Comparison of ENCODE assay signal across 11 cellular contexts in genomic region chr1:223031690-223032601, GRCh38.
DNase-seq lines count a peak whose midpoint lies in the region; ATAC-seq and TF ChIP-seq lines count a peak whose summit lies in the region.
"Had no signal": no experiment of that assay in that cellular context is flagged by ENCODE, and none has a peak within 500 bp of the region (broad histone marks: within the 10 kb centered on the region; RNA-seq: fewer than 3 reads in every experiment).

No MANE protein-coding gene starts in this region.

- intact Hi-C loops in left colon (cut with DNase I, micrococcal nuclease) = no loop called here

- peak; percentile 56 for ATAC-seq in left colon
- peak; percentile 40 to 97 for ATAC-seq in upper lobe of left lung (ENCODE audit: low FRiP score in 2 of 2)

- H3K27me3 ChIP-seq in upper lobe of left lung = no peaks in the 10 kb centered on the region

- no peaks in the 10 kb centered on the region for H3K36me3 ChIP-seq in upper lobe of left lung

- H3K27ac ChIP-seq in upper lobe of left lung = no peak overlapping the region

- H3K4me1 ChIP-seq in upper lobe of left lung = no peaks in the 10 kb centered on the region

- no peak for TF ChIP-seq EP300 in upper lobe of left lung (IDR thresholded peaks at IDR 0.05)

- WGBS in upper lobe of left lung, 2 donors = 77 to 96% methylated on average over 9 to 11 of the region's 11 CpGs

- H3K4me3 ChIP-seq in epithelial cell of esophagus (ENCODE audit: low read length) (no peak overlapping the region), upper lobe of left lung (no peak overlapping the region)

- TF ChIP-seq CTCF in epithelial cell of esophagus (IDR thresholded peaks at IDR 0.05; ENCODE audit: insufficient read depth, low read depth, low read length, missing control alignments) (no peak), upper lobe of left lung (IDR thresholded peaks at IDR 0.05) (no peak)

- no peaks in the 10 kb centered on the region for H3K9me3 ChIP-seq in upper lobe of left lung

- peak; percentile 34 for DNase-seq in HT1080 (ENCODE audit: low read depth)
- DNase-seq in epithelial cell of esophagus (ENCODE audit: low read depth) = peak; percentile 33
- DNase-seq in left colon = no peak
- no peak for DNase-seq in upper lobe of left lung
- DNase-seq in NCI-H748 (lab: John Stamatoyannopoulos, UW; ENCODE audit: unreplicated experiment) = no peak
- no peak for DNase-seq in activated CD4-positive, alpha-beta T cell treated with anti-CD3 and anti-CD28 coated beads for 1 hour
- no peak for DNase-seq in HK-2 (ENCODE audit: unreplicated experiment)
- DNase-seq in dermis blood vessel endothelial cell = no peak
- DNase-seq: HCEC 1CT, NCI-H1092 treated with DMSO at 0.1 percent for 48 hours, T-helper 1 cell had no signal

- TF ChIP-seq POLR2A in upper lobe of left lung (IDR thresholded peaks at IDR 0.05) = no peak

Comparison
In these comparisons a context has a peak if more than half of its experiments do, and no peak if none do; other contexts are left out.
1. DNase-seq: peak in HT1080 (single experiment) and epithelial cell of esophagus (single experiment); none in left colon (0 of 2), upper lobe of left lung (0 of 2), NCI-H748 (single experiment), activated CD4-positive, alpha-beta T cell treated with anti-CD3 and anti-CD28 coated beads for 1 hour (single experiment), HK-2 (single experiment) and dermis blood vessel endothelial cell (single experiment).